In genomic region chr2:174158003-174158402, GRCh38 we compare ENCODE assay signal across 7 cellular contexts.
DNase-seq lines count a peak whose midpoint lies in the region; ATAC-seq and TF ChIP-seq lines count a peak whose summit lies in the region.

No MANE protein-coding gene starts in this region.

- no peaks in the 10 kb centered on the region for H3K27me3 ChIP-seq in uterus

- ATAC-seq in GM19468 (IDR thresholded peaks at IDR 0.05; ENCODE audit: extremely low read depth, unreplicated experiment): peak; percentile 39
- no peak for ATAC-seq in GM21447 (IDR thresholded peaks at IDR 0.05; ENCODE audit: unreplicated experiment)

- TF ChIP-seq CTCF in cardiac fibroblast (IDR thresholded peaks at IDR 0.05; ENCODE audit: low read depth, low read length) (peak; percentile 69), uterus (IDR thresholded peaks at IDR 0.05) (no peak)

- no peak overlapping the region for H3K27ac ChIP-seq in uterus

- TF ChIP-seq POLR2A in uterus (IDR thresholded peaks at IDR 0.05): no peak

- no peaks in the 10 kb centered on the region for H3K36me3 ChIP-seq in uterus

- DNase-seq in D341Med (ENCODE audit: low spot score): peak; percentile 67
- peak; percentile 29 for DNase-seq in NCI-H748 treated with DMSO at 0.1 percent for 48 hours (lab: John Stamatoyannopoulos, UW)
- DNase-seq in cardiac fibroblast (ENCODE audit: low read depth in 2 of 2): peak; percentile 50 to 65
- DNase-seq in midbrain (lab: John Stamatoyannopoulos, UW): peak; percentile 10
- no peak for DNase-seq in uterus

- H3K4me1 ChIP-seq in uterus: no peaks in the 10 kb centered on the region

- intact Hi-C loops in uterus (cut with DNase I; ENCODE audit: low total_unique reads): no loop called here

- no peaks in the 10 kb centered on the region for H3K9me3 ChIP-seq in uterus

- H3K4me3 ChIP-seq in cardiac fibroblast (replicated peaks in 1 of 2; ENCODE audit: low read depth in 2 of 2, low read length in 2 of 2) (no peak overlapping the region), uterus (no peak overlapping the region)

Comparison
In these comparisons a context has a peak if more than half of its experiments do, and no peak if none do; other contexts are left out.
1. DNase-seq: peak in D341Med (single experiment), NCI-H748 treated with DMSO at 0.1 percent for 48 hours (single experiment), cardiac fibroblast (2 of 2) and midbrain (single experiment); none in uterus (0 of 2).